ENCODE assay signal across 8 cellular contexts in the genomic region with DNA sequence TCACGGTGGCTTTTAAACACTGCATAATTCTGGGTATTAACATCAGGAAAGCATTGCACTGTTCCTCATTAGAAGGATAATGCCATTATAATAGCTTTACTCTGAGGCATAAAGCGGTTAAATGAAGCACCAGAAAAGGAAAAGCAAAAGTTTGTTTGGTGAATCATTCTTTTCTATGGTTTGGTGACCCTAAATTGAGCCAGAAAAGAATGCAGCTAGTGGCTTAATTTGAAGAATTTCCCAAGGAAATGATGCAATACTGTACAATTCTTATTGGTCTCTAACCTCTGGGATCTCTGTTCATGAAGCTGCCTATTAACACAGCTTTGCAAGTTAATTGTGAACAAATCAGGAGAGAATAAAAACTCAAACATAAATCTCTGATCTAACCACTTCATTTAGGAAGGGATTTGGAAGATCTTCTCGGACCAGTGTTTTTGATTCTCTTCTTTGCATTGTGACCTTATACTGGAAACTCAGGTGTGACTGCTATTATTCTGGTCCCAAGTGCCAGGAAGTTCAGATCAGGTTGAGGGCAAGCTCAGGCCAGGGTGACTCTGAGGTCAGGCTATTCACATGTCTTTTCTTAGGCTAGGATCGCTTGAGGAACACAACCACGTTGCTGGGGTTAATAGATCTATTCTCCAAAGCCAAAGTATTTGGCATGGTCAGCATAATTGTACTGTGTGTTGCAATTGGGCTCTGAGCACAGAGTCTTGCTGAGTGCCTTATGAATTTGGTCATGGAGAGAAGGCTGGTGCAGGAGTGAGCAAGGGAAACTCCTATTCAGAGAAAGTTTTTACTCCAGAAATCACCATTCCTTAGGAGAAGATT. TPM values are rescaled to one million over a fixed set of nuclear protein-coding genes. Genes with fewer than 3 reads are reported as not detected.
A peak's percentile ranks its signal among the peaks of the same experiment; 100 is the strongest.
DNase-seq lines count a peak whose midpoint lies in the region; FAIRE-seq and TF ChIP-seq lines count a peak whose summit lies in the region.

No MANE protein-coding gene starts in this region.

- H3K27ac ChIP-seq in A673 (ENCODE audit: low read depth, low read length, poor library complexity, severe bottlenecking): peak overlapping the region; percentile 92
- H3K27ac ChIP-seq in tibial artery: no peak overlapping the region

- H3K4me1 ChIP-seq in A673 (ENCODE audit: insufficient read depth, low read length, poor library complexity, severe bottlenecking) (peaks cover 42% of the 10 kb centered on the region), tibial artery (peaks cover 0 to 39% (median 7%) of the 10 kb centered on the region in 4 donors)

- H3K4me3 ChIP-seq in A673 (ENCODE audit: low read depth, low read length, poor library complexity, severe bottlenecking): peak overlapping the region; percentile 18
- no peak overlapping the region for H3K4me3 ChIP-seq in astrocyte of the cerebellum (ENCODE audit: low read depth, low read length)
- H3K4me3 ChIP-seq in kidney epithelial cell (ENCODE audit: low read depth, low read length): no peak overlapping the region
- H3K4me3 ChIP-seq in tibial artery: no peak overlapping the region

- POLR2A ChIA-PET in A673 (lab: Charles Lee; ENCODE audit: low non-redundant PET): no interaction called here

- no peak for TF ChIP-seq POLR2A in GM12891 (IDR thresholded peaks at IDR 0.05; ENCODE audit: low read depth, low read length)

- no peak for TF ChIP-seq CTCF in A673 (conservative IDR thresholded peaks at IDR 0.05; ENCODE audit: low read depth, low read length)
- no peak for TF ChIP-seq CTCF in astrocyte of the cerebellum (IDR thresholded peaks at IDR 0.05; ENCODE audit: low read depth, low read length, missing control alignments)
- TF ChIP-seq CTCF in kidney epithelial cell (IDR thresholded peaks at IDR 0.05; ENCODE audit: insufficient read depth, low read length, poor library complexity, severe bottlenecking): no peak
- TF ChIP-seq CTCF in tibial artery (IDR thresholded peaks at IDR 0.05): no peak

- intact Hi-C loops in A673 (cut with micrococcal nuclease; ENCODE audit: unreplicated experiment) (no loop called here), tibial artery (cut with DNase I; ENCODE audit: low total_unique reads) (no loop called here)

- in situ Hi-C loops in astrocyte of the cerebellum (cut with HindIII; ENCODE audit: low sequenced_read_pairs): no loop called here

- no peak for FAIRE-seq in GM12891 (lab: Jason Lieb, UNC)

- H3K9me3 ChIP-seq in A673 (ENCODE audit: low read depth, low read length, poor library complexity, severe bottlenecking) (peaks cover 4% of the 10 kb centered on the region), tibial artery (no peaks in the 10 kb centered on the region)

- H3K27me3 ChIP-seq in A673 (replicated peaks; ENCODE audit: insufficient read depth, low read depth, low read length, poor library complexity) (no peaks in the 10 kb centered on the region), kidney epithelial cell (ENCODE audit: control insufficient read depth, insufficient read depth, low read length) (no peaks in the 10 kb centered on the region), tibial artery (no peaks in the 10 kb centered on the region)

- CTCF ChIA-PET in A673 (lab: Charles Lee): no interaction called here

- BruUV-seq in A673 (replicated peaks; lab: Mats Ljungman, UMichigan): TSS peak; percentile 90

- no peaks in the 10 kb centered on the region for H3K36me3 ChIP-seq in A673 (ENCODE audit: insufficient read depth, low read length, poor library complexity, severe bottlenecking)
- no peaks in the 10 kb centered on the region for H3K36me3 ChIP-seq in kidney epithelial cell (ENCODE audit: control insufficient read depth, insufficient read depth, low read length)
- H3K36me3 ChIP-seq in tibial artery: no peaks in the 10 kb centered on the region

- DNase-seq in A673 (ENCODE audit: low spot score) (peak; percentile 93), HT1080 (ENCODE audit: low read depth) (peak; percentile 97), astrocyte of the cerebellum (ENCODE audit: low read depth) (peak; percentile 95), kidney epithelial cell (ENCODE audit: low read depth) (peak; percentile 89), tibial artery (no peak), GM12891 (ENCODE audit: insufficient read length, low spot score) (no peak), NCI-H446 treated with DMSO at 0.1 percent for 48 hours (lab: John Stamatoyannopoulos, UW) (no peak), DMS79 treated with DMSO at 0.1 percent for 48 hours (lab: John Stamatoyannopoulos, UW) (no peak)

TF ChIP-seq in GM12891, 5 proteins besides CTCF, POLR2A, EP300 and RAD21:
- TF ChIP-seq SPI1 (IDR thresholded peaks at IDR 0.05; ENCODE audit: low read depth, low read length) (no peak), POLR2AphosphoS5 (IDR thresholded peaks at IDR 0.05; ENCODE audit: low read depth, low read length) (no peak), POU2F2 (IDR thresholded peaks at IDR 0.05; ENCODE audit: low read depth, low read length) (no peak), TAF1 (IDR thresholded peaks at IDR 0.05; ENCODE audit: low read depth, low read length) (no peak), PAX5 (IDR thresholded peaks at IDR 0.05; ENCODE audit: insufficient read depth, low read length, severe bottlenecking) (no peak)

RNA-seq across cellular contexts. Expression of a gene that starts 11.3 kb away (rescaled TPM):
- total RNA-seq in A673 (2021): 107 TPM in 2 replicates
- total RNA-seq in HT1080 (2014; rRNA removed; shearing (Covaris generic)): 36.3 and 55.2 TPM in 2 replicates
- polyA plus RNA-seq in HT1080 (2015; cell fraction: cytosol; rRNA removed): 86.7 and 110 TPM in 2 replicates
- polyA plus RNA-seq in HT1080 (2015; cell fraction: nucleus; rRNA removed): 260 and 294 TPM in 2 replicates
- total RNA-seq in kidney epithelial cell: 94.6 and 127 TPM in 2 replicates
- polyA plus RNA-seq in GM12891 (2012; ENCODE audit: low read depth, missing spikeins): 18.2 TPM

Comparison
In these comparisons a context has a peak if more than half of its experiments do, and no peak if none do; other contexts are left out.
1. DNase-seq: peak in A673 (single experiment), HT1080 (single experiment), astrocyte of the cerebellum (single experiment) and kidney epithelial cell (single experiment); none in tibial artery (0 of 2), GM12891 (single experiment), NCI-H446 treated with DMSO at 0.1 percent for 48 hours (single experiment) and DMS79 treated with DMSO at 0.1 percent for 48 hours (single experiment).